9 cellular contexts compared by ENCODE assay signal in genomic region chr2:121595012-121595891, GRCh38. TPM values are rescaled to one million over a fixed set of nuclear protein-coding genes. Genes with fewer than 3 reads are reported as not detected.
DNase-seq lines count a peak whose midpoint lies in the region; ATAC-seq and TF ChIP-seq lines count a peak whose summit lies in the region.
"Had no signal": no experiment of that assay in that cellular context is flagged by ENCODE, and none has a peak within 500 bp of the region (broad histone marks: within the 10 kb centered on the region; RNA-seq: fewer than 3 reads in every experiment).

No MANE protein-coding gene starts in this region.

- WGBS in endodermal cell (ENCODE audit: insufficient coverage in 1 of 2, insufficient read length in 1 of 2), 2 experiments: 74 to 75% methylated on average over 6 of the region's 6 CpGs

- H3K36me3 ChIP-seq in endodermal cell (ENCODE audit: control insufficient read depth, insufficient read depth, low read length) (no peaks in the 10 kb centered on the region), gastrocnemius medialis (no peaks in the 10 kb centered on the region)

- H3K9me3 ChIP-seq in endodermal cell (ENCODE audit: control insufficient read depth, low read length) (no peaks in the 10 kb centered on the region), gastrocnemius medialis (no peaks in the 10 kb centered on the region)

- DNase-seq in activated T-cell treated with anti-CD3 and anti-CD28 coated beads, Interleukin-2, amount 50 U/mL, for 24 hours: no peak
- DNase-seq in activated T-cell treated with anti-CD3 and anti-CD28 coated beads, Interleukin-2, amount 50 U/mL, for 48 hours: no peak
- DNase-seq in NCI-H1105 treated with DMSO at 0.1 percent for 48 hours (lab: John Stamatoyannopoulos, UW) (peak; percentile 80), endodermal cell (no peak), gastrocnemius medialis (no peak), globus pallidus (ENCODE audit: low spot score) (no peak), dermis blood vessel endothelial cell (no peak)
- no peak for DNase-seq in activated effector memory CD4-positive, alpha-beta T cell treated with anti-CD3 and anti-CD28 coated beads, Interleukin-2, amount 50 U/mL, for 16 hours

- peaks cover 52% of the 10 kb centered on the region for H3K4me1 Mint-ChIP-seq in activated T-cell treated with anti-CD3 and anti-CD28 coated beads, Interleukin-2, amount 50 U/mL, for 24 hours (ENCODE audit: low read depth)
- H3K4me1 Mint-ChIP-seq in endodermal cell: peaks cover 37% of the 10 kb centered on the region

- in situ Hi-C loops in gastrocnemius medialis (cut with MboI; ENCODE audit: low sequenced_read_pairs in 4 of 4): loop anchor here in 1 of 4 donors (10.0 kb wide), 1 partner anchor 50 kb away; the partner anchor contains the start of gene CLASP1

- TF ChIP-seq POLR2A in gastrocnemius medialis (IDR thresholded peaks at IDR 0.05): no peak

- TF ChIP-seq CTCF in endodermal cell (conservative IDR thresholded peaks at IDR 0.05) (no peak), gastrocnemius medialis (IDR thresholded peaks at IDR 0.05 in 4 of 5, conservative IDR thresholded peaks at IDR 0.05 in 1 of 5) (no peak)

- H3K4me3 Mint-ChIP-seq in activated T-cell treated with anti-CD3 and anti-CD28 coated beads, Interleukin-2, amount 50 U/mL, for 24 hours: no peak overlapping the region
- peak overlapping the region; percentile 20 for H3K4me3 Mint-ChIP-seq in endodermal cell

- peak overlapping the region; percentile 5 for H3K27ac Mint-ChIP-seq in activated T-cell treated with anti-CD3 and anti-CD28 coated beads, Interleukin-2, amount 50 U/mL, for 24 hours
- H3K27ac Mint-ChIP-seq in endodermal cell: peak overlapping the region; percentile 83

- H3K9ac ChIP-seq in endodermal cell (ENCODE audit: extremely low read depth, low read length, poor library complexity, severe bottlenecking): peak overlapping the region; percentile 16

- no peaks in the 10 kb centered on the region for H3K27me3 Mint-ChIP-seq in activated T-cell treated with anti-CD3 and anti-CD28 coated beads, Interleukin-2, amount 50 U/mL, for 24 hours
- no peaks in the 10 kb centered on the region for H3K27me3 Mint-ChIP-seq in endodermal cell (ENCODE audit: insufficient read depth)

- H3K27ac ChIP-seq in endodermal cell (ENCODE audit: low read depth, low read length): no peak overlapping the region
- H3K27ac ChIP-seq in gastrocnemius medialis: peak overlapping the region; percentile 77 to 82 (median 80)

- peaks cover 11% of the 10 kb centered on the region for H3K4me1 ChIP-seq in endodermal cell (ENCODE audit: control insufficient read depth, insufficient read depth, low read length)
- peaks cover 48 to 57% of the 10 kb centered on the region in 2 donors for H3K4me1 ChIP-seq in gastrocnemius medialis

- H3K36me3 Mint-ChIP-seq in activated T-cell treated with anti-CD3 and anti-CD28 coated beads, Interleukin-2, amount 50 U/mL, for 24 hours (ENCODE audit: low read depth): peaks cover 20% of the 10 kb centered on the region
- peaks cover 5% of the 10 kb centered on the region for H3K36me3 Mint-ChIP-seq in endodermal cell (ENCODE audit: low read depth)

- ATAC-seq in gastrocnemius medialis: peak in 1 of 2 donors; percentile 40

- no peaks in the 10 kb centered on the region for H3K27me3 ChIP-seq in endodermal cell (ENCODE audit: control insufficient read depth, insufficient read depth, low read length, poor library complexity, severe bottlenecking)
- H3K27me3 ChIP-seq in gastrocnemius medialis: no peaks in the 10 kb centered on the region

- no peaks in the 10 kb centered on the region for H3K9me3 Mint-ChIP-seq in activated T-cell treated with anti-CD3 and anti-CD28 coated beads, Interleukin-2, amount 50 U/mL, for 24 hours
- no peaks in the 10 kb centered on the region for H3K9me3 Mint-ChIP-seq in endodermal cell

- intact Hi-C loops in gastrocnemius medialis (cut with DNase I; ENCODE audit: low total_unique reads): no loop called here

- H3K4me3 ChIP-seq in endodermal cell (ENCODE audit: low read length) (peak overlapping the region; percentile 64), gastrocnemius medialis (no peak overlapping the region)
- H3K4me3 ChIP-seq: lung had no signal

RNA-seq across cellular contexts. Expression of gene CLASP1, which starts 54.0 kb away (rescaled TPM):
- total RNA-seq in endodermal cell: 10 to 100 TPM; 87.0 to 88.3 TPM
- polyA plus RNA-seq in endodermal cell (2013, experiment 1 of 2): 56.6 TPM
- polyA plus RNA-seq in endodermal cell (2013, experiment 2 of 2): 49.5 TPM
- 10 to 100 TPM; 50.1 to 73.9 (median 61.4) TPM for total RNA-seq in gastrocnemius medialis
- total RNA-seq in dermis blood vessel endothelial cell: 51.9 and 67.7 TPM in 2 replicates
